Comparison of ENCODE assay signal across 1 cellular context in the genomic region with DNA sequence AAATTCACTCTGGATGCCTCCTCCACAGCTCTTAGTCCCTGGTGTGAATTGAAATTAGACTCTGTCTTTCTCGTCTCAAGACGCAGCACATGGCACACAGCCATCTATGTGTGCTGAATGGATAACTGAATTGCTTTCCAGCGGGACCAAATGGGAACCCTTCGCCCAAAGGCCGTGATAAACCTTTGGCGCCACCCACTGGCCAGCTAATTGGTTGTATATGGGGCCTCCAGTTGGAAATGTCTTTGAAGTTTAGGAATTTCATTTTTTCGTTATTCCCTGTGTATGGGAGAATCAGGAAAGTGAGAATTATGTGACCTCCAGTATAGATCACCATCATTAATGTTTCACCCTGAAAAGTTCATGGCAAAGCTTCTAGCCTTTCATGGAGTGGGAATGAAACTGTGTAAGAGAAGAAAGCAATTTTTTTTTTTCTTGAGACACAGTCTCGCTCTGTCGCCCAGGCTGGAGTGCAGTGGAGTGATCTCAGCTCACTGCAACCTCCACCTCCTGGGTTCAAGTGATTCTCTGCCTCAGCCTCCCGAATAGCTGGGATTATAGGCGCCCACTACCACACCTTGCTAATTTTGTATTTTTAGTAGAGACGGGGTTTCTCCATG.
TF ChIP-seq lines count a peak whose summit lies in the region.

No MANE protein-coding gene starts in this region.

TF ChIP-seq in GM12878, 131 proteins besides CTCF, POLR2A, EP300 and RAD21 (continued from another document and continues in another):
- TF ChIP-seq DPF2 (IDR thresholded peaks at IDR 0.05), result no peak
- TF ChIP-seq, protein P1, sequence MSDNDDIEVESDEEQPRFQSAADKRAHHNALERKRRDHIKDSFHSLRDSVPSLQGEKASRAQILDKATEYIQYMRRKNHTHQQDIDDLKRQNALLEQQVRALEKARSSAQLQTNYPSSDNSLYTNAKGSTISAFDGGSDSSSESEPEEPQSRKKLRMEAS (IDR thresholded peaks at IDR 0.05; ENCODE audit: low read depth, low read length), result no peak
- no peak for TF ChIP-seq YBX1 (IDR thresholded peaks at IDR 0.05)
- TF ChIP-seq CREM (IDR thresholded peaks at IDR 0.05; ENCODE audit: low read depth), result no peak
- TF ChIP-seq, protein P2, sequence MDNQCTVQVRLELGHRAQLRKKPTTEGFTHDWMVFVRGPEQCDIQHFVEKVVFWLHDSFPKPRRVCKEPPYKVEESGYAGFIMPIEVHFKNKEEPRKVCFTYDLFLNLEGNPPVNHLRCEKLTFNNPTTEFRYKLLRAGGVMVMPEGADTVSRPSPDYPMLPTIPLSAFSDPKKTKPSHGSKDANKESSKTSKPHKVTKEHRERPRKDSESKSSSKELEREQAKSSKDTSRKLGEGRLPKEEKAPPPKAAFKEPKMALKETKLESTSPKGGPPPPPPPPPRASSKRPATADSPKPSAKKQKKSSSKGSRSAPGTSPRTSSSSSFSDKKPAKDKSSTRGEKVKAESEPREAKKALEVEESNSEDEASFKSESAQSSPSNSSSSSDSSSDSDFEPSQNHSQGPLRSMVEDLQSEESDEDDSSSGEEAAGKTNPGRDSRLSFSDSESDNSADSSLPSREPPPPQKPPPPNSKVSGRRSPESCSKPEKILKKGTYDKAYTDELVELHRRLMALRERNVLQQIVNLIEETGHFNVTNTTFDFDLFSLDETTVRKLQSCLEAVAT (IDR thresholded peaks at IDR 0.05), result no peak
- TF ChIP-seq, protein P3, sequence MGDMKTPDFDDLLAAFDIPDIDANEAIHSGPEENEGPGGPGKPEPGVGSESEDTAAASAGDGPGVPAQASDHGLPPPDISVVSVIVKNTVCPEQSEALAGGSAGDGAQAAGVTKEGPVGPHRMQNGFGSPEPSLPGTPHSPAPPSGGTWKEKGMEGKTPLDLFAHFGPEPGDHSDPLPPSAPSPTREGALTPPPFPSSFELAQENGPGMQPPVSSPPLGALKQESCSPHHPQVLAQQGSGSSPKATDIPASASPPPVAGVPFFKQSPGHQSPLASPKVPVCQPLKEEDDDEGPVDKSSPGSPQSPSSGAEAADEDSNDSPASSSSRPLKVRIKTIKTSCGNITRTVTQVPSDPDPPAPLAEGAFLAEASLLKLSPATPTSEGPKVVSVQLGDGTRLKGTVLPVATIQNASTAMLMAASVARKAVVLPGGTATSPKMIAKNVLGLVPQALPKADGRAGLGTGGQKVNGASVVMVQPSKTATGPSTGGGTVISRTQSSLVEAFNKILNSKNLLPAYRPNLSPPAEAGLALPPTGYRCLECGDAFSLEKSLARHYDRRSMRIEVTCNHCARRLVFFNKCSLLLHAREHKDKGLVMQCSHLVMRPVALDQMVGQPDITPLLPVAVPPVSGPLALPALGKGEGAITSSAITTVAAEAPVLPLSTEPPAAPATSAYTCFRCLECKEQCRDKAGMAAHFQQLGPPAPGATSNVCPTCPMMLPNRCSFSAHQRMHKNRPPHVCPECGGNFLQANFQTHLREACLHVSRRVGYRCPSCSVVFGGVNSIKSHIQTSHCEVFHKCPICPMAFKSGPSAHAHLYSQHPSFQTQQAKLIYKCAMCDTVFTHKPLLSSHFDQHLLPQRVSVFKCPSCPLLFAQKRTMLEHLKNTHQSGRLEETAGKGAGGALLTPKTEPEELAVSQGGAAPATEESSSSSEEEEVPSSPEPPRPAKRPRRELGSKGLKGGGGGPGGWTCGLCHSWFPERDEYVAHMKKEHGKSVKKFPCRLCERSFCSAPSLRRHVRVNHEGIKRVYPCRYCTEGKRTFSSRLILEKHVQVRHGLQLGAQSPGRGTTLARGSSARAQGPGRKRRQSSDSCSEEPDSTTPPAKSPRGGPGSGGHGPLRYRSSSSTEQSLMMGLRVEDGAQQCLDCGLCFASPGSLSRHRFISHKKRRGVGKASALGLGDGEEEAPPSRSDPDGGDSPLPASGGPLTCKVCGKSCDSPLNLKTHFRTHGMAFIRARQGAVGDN (IDR thresholded peaks at IDR 0.05), result no peak
- no peak for TF ChIP-seq MYB (IDR thresholded peaks at IDR 0.05; ENCODE audit: borderline replicate concordance, low read depth, low read length)
- TF ChIP-seq, protein P4, sequence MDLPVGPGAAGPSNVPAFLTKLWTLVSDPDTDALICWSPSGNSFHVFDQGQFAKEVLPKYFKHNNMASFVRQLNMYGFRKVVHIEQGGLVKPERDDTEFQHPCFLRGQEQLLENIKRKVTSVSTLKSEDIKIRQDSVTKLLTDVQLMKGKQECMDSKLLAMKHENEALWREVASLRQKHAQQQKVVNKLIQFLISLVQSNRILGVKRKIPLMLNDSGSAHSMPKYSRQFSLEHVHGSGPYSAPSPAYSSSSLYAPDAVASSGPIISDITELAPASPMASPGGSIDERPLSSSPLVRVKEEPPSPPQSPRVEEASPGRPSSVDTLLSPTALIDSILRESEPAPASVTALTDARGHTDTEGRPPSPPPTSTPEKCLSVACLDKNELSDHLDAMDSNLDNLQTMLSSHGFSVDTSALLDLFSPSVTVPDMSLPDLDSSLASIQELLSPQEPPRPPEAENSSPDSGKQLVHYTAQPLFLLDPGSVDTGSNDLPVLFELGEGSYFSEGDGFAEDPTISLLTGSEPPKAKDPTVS (IDR thresholded peaks at IDR 0.05; ENCODE audit: low read depth, low read length), result no peak
- TF ChIP-seq HDGF (IDR thresholded peaks at IDR 0.05), result no peak
- TF ChIP-seq, protein P5, sequence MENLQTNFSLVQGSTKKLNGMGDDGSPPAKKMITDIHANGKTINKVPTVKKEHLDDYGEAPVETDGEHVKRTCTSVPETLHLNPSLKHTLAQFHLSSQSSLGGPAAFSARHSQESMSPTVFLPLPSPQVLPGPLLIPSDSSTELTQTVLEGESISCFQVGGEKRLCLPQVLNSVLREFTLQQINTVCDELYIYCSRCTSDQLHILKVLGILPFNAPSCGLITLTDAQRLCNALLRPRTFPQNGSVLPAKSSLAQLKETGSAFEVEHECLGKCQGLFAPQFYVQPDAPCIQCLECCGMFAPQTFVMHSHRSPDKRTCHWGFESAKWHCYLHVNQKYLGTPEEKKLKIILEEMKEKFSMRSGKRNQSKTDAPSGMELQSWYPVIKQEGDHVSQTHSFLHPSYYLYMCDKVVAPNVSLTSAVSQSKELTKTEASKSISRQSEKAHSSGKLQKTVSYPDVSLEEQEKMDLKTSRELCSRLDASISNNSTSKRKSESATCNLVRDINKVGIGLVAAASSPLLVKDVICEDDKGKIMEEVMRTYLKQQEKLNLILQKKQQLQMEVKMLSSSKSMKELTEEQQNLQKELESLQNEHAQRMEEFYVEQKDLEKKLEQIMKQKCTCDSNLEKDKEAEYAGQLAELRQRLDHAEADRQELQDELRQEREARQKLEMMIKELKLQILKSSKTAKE (IDR thresholded peaks at IDR 0.05; ENCODE audit: low read depth, poor library complexity, severe bottlenecking), result no peak
- TF ChIP-seq, protein P6, sequence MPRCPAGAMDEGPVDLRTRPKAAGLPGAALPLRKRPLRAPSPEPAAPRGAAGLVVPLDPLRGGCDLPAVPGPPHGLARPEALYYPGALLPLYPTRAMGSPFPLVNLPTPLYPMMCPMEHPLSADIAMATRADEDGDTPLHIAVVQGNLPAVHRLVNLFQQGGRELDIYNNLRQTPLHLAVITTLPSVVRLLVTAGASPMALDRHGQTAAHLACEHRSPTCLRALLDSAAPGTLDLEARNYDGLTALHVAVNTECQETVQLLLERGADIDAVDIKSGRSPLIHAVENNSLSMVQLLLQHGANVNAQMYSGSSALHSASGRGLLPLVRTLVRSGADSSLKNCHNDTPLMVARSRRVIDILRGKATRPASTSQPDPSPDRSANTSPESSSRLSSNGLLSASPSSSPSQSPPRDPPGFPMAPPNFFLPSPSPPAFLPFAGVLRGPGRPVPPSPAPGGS (IDR thresholded peaks at IDR 0.05; ENCODE audit: borderline replicate concordance, insufficient read depth, low read depth, low read length, poor library complexity, severe bottlenecking), result no peak
- TF ChIP-seq, protein P7, sequence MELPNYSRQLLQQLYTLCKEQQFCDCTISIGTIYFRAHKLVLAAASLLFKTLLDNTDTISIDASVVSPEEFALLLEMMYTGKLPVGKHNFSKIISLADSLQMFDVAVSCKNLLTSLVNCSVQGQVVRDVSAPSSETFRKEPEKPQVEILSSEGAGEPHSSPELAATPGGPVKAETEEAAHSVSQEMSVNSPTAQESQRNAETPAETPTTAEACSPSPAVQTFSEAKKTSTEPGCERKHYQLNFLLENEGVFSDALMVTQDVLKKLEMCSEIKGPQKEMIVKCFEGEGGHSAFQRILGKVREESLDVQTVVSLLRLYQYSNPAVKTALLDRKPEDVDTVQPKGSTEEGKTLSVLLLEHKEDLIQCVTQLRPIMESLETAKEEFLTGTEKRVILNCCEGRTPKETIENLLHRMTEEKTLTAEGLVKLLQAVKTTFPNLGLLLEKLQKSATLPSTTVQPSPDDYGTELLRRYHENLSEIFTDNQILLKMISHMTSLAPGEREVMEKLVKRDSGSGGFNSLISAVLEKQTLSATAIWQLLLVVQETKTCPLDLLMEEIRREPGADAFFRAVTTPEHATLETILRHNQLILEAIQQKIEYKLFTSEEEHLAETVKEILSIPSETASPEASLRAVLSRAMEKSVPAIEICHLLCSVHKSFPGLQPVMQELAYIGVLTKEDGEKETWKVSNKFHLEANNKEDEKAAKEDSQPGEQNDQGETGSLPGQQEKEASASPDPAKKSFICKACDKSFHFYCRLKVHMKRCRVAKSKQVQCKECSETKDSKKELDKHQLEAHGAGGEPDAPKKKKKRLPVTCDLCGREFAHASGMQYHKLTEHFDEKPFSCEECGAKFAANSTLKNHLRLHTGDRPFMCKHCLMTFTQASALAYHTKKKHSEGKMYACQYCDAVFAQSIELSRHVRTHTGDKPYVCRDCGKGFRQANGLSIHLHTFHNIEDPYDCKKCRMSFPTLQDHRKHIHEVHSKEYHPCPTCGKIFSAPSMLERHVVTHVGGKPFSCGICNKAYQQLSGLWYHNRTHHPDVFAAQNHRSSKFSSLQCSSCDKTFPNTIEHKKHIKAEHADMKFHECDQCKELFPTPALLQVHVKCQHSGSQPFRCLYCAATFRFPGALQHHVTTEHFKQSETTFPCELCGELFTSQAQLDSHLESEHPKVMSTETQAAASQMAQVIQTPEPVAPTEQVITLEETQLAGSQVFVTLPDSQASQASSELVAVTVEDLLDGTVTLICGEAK (IDR thresholded peaks at IDR 0.05; ENCODE audit: borderline replicate concordance), result no peak
- TF ChIP-seq, protein P8, sequence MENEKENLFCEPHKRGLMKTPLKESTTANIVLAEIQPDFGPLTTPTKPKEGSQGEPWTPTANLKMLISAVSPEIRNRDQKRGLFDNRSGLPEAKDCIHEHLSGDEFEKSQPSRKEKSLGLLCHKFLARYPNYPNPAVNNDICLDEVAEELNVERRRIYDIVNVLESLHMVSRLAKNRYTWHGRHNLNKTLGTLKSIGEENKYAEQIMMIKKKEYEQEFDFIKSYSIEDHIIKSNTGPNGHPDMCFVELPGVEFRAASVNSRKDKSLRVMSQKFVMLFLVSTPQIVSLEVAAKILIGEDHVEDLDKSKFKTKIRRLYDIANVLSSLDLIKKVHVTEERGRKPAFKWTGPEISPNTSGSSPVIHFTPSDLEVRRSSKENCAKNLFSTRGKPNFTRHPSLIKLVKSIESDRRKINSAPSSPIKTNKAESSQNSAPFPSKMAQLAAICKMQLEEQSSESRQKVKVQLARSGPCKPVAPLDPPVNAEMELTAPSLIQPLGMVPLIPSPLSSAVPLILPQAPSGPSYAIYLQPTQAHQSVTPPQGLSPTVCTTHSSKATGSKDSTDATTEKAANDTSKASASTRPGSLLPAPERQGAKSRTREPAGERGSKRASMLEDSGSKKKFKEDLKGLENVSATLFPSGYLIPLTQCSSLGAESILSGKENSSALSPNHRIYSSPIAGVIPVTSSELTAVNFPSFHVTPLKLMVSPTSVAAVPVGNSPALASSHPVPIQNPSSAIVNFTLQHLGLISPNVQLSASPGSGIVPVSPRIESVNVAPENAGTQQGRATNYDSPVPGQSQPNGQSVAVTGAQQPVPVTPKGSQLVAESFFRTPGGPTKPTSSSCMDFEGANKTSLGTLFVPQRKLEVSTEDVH (IDR thresholded peaks at IDR 0.05; ENCODE audit: low read depth, partially characterized antibody), result no peak
- TF ChIP-seq, protein P9, sequence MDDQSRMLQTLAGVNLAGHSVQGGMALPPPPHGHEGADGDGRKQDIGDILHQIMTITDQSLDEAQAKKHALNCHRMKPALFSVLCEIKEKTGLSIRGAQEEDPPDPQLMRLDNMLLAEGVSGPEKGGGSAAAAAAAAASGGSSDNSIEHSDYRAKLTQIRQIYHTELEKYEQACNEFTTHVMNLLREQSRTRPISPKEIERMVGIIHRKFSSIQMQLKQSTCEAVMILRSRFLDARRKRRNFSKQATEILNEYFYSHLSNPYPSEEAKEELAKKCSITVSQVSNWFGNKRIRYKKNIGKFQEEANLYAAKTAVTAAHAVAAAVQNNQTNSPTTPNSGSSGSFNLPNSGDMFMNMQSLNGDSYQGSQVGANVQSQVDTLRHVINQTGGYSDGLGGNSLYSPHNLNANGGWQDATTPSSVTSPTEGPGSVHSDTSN (IDR thresholded peaks at IDR 0.05; ENCODE audit: insufficient replicate concordance, low read depth, low read length), result no peak
- 0 out of 2 replicates have a peak, but pooled peaks have one; percentile 12 for TF ChIP-seq ZNF384 (IDR thresholded peaks at IDR 0.05; ENCODE audit: borderline replicate concordance, low read depth, low read length)
- TF ChIP-seq JUNB (IDR thresholded peaks at IDR 0.05), result no peak
- TF ChIP-seq SMAD5 (IDR thresholded peaks at IDR 0.05; ENCODE audit: low read depth), result no peak
- TF ChIP-seq, protein P10, sequence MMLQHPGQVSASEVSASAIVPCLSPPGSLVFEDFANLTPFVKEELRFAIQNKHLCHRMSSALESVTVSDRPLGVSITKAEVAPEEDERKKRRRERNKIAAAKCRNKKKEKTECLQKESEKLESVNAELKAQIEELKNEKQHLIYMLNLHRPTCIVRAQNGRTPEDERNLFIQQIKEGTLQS (IDR thresholded peaks at IDR 0.05; ENCODE audit: borderline replicate concordance, extremely low read depth, low read depth, low read length), result no peak
- TF ChIP-seq CHD1 (IDR thresholded peaks at IDR 0.05; ENCODE audit: low read depth, low read length), result no peak
- no peak for TF ChIP-seq POLR2AphosphoS2 (IDR thresholded peaks at IDR 0.05; ENCODE audit: low read depth, low read length)
- TF ChIP-seq TARDBP (IDR thresholded peaks at IDR 0.05; ENCODE audit: borderline replicate concordance), result no peak
- no peak for TF ChIP-seq NR2C2 (IDR thresholded peaks at IDR 0.05; ENCODE audit: borderline replicate concordance, control insufficient read depth, insufficient read length, low read depth)
- 0 out of 2 replicates have a peak, but pooled peaks have one; percentile 21 for TF ChIP-seq LARP7 (IDR thresholded peaks at IDR 0.05)
- TF ChIP-seq SMAD1 (IDR thresholded peaks at IDR 0.05; ENCODE audit: low read depth, partially characterized antibody), result no peak
- TF ChIP-seq, protein P11, sequence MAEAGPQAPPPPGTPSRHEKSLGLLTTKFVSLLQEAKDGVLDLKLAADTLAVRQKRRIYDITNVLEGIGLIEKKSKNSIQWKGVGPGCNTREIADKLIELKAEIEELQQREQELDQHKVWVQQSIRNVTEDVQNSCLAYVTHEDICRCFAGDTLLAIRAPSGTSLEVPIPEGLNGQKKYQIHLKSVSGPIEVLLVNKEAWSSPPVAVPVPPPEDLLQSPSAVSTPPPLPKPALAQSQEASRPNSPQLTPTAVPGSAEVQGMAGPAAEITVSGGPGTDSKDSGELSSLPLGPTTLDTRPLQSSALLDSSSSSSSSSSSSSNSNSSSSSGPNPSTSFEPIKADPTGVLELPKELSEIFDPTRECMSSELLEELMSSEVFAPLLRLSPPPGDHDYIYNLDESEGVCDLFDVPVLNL (IDR thresholded peaks at IDR 0.05; ENCODE audit: low read depth, low read length), result no peak
- no peak for TF ChIP-seq ZBED1 (IDR thresholded peaks at IDR 0.05; ENCODE audit: borderline replicate concordance)
- TF ChIP-seq BHLHE40 (IDR thresholded peaks at IDR 0.05; ENCODE audit: borderline replicate concordance in 1 of 2, low read depth in 2 of 2, low read length in 1 of 2), result 0 out of 4 replicates have a peak, but pooled peaks of 1 of the 2 experiments have one; percentile 16
